ENCODE assay signal across 19 cellular contexts in the genomic region with DNA sequence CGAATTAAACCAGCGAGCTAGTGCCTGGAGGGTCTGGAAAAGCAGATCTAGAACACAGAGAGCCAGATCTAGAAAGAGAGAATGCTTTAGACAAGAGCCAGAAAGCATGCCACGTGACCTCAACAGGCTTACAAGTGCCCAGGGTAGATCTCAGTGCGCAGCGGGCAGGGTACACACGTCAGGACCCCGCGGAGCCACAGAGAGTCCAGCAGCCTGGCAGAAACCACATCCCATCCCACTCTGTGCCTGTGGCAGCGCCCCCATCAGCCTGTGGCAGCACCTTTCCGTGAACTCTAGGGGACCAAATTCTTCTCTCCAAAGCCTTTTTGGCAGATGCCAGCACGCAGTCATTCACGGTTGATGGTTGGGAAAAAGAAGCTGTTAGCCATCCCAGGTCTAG. TPM values are rescaled to one million over a fixed set of nuclear protein-coding genes. Genes with fewer than 3 reads are reported as not detected.
A peak's percentile ranks its signal among the peaks of the same experiment; 100 is the strongest.
DNase-seq lines count a peak whose midpoint lies in the region; ATAC-seq and TF ChIP-seq lines count a peak whose summit lies in the region.
"Had no signal": no experiment of that assay in that cellular context is flagged by ENCODE, and none has a peak within 500 bp of the region (broad histone marks: within the 10 kb centered on the region; RNA-seq: fewer than 3 reads in every experiment).

No MANE protein-coding gene starts in this region.

- H3K27ac Mint-ChIP-seq in T-helper 1 cell treated with Interleukin-12 subunit alpha and Interleukin-12 subunit beta and Interleukin-4 antibody, amounts not matched to agents 30 μg/mL and 1 μg/mL, for 36 hours = peak overlapping the region; percentile 97
- H3K27ac Mint-ChIP-seq in activated T-helper 2 cell treated with anti-CD3 and anti-CD28 coated beads, Interferon-gamma antibody, Interleukin-2, Interleukin-4, amounts not matched to agents 10 μg/mL and 5 μg/mL and 100 μg/mL, durations not matched to agents 14 hours and 24 hours and 36 hours = peak overlapping the region; percentile 67
- peak overlapping the region; percentile 84 to 89 for H3K27ac Mint-ChIP-seq in natural killer cell
- no peak overlapping the region for H3K27ac Mint-ChIP-seq in type B pancreatic cell

- H3K4me1 ChIP-seq in HEK293 (ENCODE audit: control insufficient read depth, insufficient read depth, low read length) (peaks cover 7% of the 10 kb centered on the region; the same call in 1 of the 2 replicates), gastroesophageal sphincter (peaks cover 0 to 43% (median 10%) of the 10 kb centered on the region in 3 donors), Peyer's patch (peaks cover 0 to 33% (median 19%) of the 10 kb centered on the region in 4 donors)

- peak overlapping the region; percentile 94 for H3K4me3 Mint-ChIP-seq in T-helper 1 cell treated with Interleukin-12 subunit alpha and Interleukin-12 subunit beta and Interleukin-4 antibody, amounts not matched to agents 30 μg/mL and 1 μg/mL, for 36 hours
- no peak overlapping the region for H3K4me3 Mint-ChIP-seq in activated T-helper 2 cell treated with anti-CD3 and anti-CD28 coated beads, Interferon-gamma antibody, Interleukin-2, Interleukin-4, amounts not matched to agents 10 μg/mL and 5 μg/mL and 100 μg/mL, durations not matched to agents 14 hours and 24 hours and 36 hours (ENCODE audit: low read depth)
- H3K4me3 Mint-ChIP-seq in natural killer cell (peak overlapping the region; percentile 84), type B pancreatic cell (no peak overlapping the region)

- H3K4me1 Mint-ChIP-seq in T-helper 1 cell treated with Interleukin-12 subunit alpha and Interleukin-12 subunit beta and Interleukin-4 antibody, amounts not matched to agents 30 μg/mL and 1 μg/mL, for 36 hours (ENCODE audit: low read depth) = peaks cover 52% of the 10 kb centered on the region
- H3K4me1 Mint-ChIP-seq in activated T-helper 2 cell treated with anti-CD3 and anti-CD28 coated beads, Interferon-gamma antibody, Interleukin-2, Interleukin-4, amounts not matched to agents 10 μg/mL and 5 μg/mL and 100 μg/mL, durations not matched to agents 14 hours and 24 hours and 36 hours (ENCODE audit: low read depth) = peaks cover 50% of the 10 kb centered on the region
- H3K4me1 Mint-ChIP-seq in natural killer cell (peaks cover 67 to 86% of the 10 kb centered on the region in 2 donors), type B pancreatic cell (ENCODE audit: unreplicated experiment) (peaks cover 15% of the 10 kb centered on the region)

- 0 out of 2 replicates have a peak overlapping the region, but pooled peaks have one; percentile 4 for H3K27ac ChIP-seq in HEK293 (ENCODE audit: extremely low read depth, low read depth, low read length)
- H3K27ac ChIP-seq in gastroesophageal sphincter = no peak overlapping the region
- H3K27ac ChIP-seq in Peyer's patch = peak overlapping the region in 2 of 4 donors; percentile 60 to 98
- H3K27ac ChIP-seq: 22Rv1, C4-2B, coronary artery, esophagus muscularis mucosa, thyroid gland had no signal

- H3K4me3 ChIP-seq in HEK293 (ENCODE audit: low read depth, low read length) (no peak overlapping the region), gastroesophageal sphincter (no peak overlapping the region), Peyer's patch (no peak overlapping the region)
- H3K4me3 ChIP-seq: coronary artery, esophagus muscularis mucosa, thyroid gland had no signal

- WGBS in gastroesophageal sphincter (ENCODE audit: low coverage in 1 of 2), 2 donors = 80 to 100% methylated on average over 1 to 2 of the region's 12 CpGs

- no peak for DNase-seq in T-helper 1 cell
- no peak for DNase-seq in activated T-helper 2 cell treated with anti-CD3 and anti-CD28 coated beads, Interferon-gamma antibody, Interleukin-2, Interleukin-4, amounts not matched to agents 10 μg/mL and 5 μg/mL and 100 μg/mL, durations not matched to agents 14 hours and 24 hours and 36 hours (ENCODE audit: low spot score)
- no peak for DNase-seq in natural killer cell
- DNase-seq in type B pancreatic cell (ENCODE audit: extremely low spot score, unreplicated experiment) = no peak
- DNase-seq in Peyer's patch = no peak
- DNase-seq: glutamatergic neuron, mammary epithelial cell, MM.1S, NCI-H2029, NCI-H524, PC-3, thyroid gland had no signal

- no peak for TF ChIP-seq CTCF in HEK293 (tag by site-specific recombination; IDR thresholded peaks at IDR 0.05)
- TF ChIP-seq CTCF in natural killer cell (IDR thresholded peaks at IDR 0.05) = no peak
- no peak for TF ChIP-seq CTCF in gastroesophageal sphincter (IDR thresholded peaks at IDR 0.05)
- no peak for TF ChIP-seq CTCF in type B pancreatic cell (conservative IDR thresholded peaks at IDR 0.05)
- no peak for TF ChIP-seq CTCF in Peyer's patch (IDR thresholded peaks at IDR 0.05)

- TF ChIP-seq POLR2A in gastroesophageal sphincter (IDR thresholded peaks at IDR 0.05) (no peak), Peyer's patch (IDR thresholded peaks at IDR 0.05) (no peak)

- H3K36me3 Mint-ChIP-seq in T-helper 1 cell treated with Interleukin-12 subunit alpha and Interleukin-12 subunit beta and Interleukin-4 antibody, amounts not matched to agents 30 μg/mL and 1 μg/mL, for 36 hours (ENCODE audit: low read depth) = peaks cover 60% of the 10 kb centered on the region
- H3K36me3 Mint-ChIP-seq in activated T-helper 2 cell treated with anti-CD3 and anti-CD28 coated beads, Interferon-gamma antibody, Interleukin-2, Interleukin-4, amounts not matched to agents 10 μg/mL and 5 μg/mL and 100 μg/mL, durations not matched to agents 14 hours and 24 hours and 36 hours (ENCODE audit: low read depth) = peaks cover 62% of the 10 kb centered on the region
- H3K36me3 Mint-ChIP-seq in natural killer cell (peaks cover 8% of the 10 kb centered on the region), type B pancreatic cell (peaks cover 3% of the 10 kb centered on the region)

- ATAC-seq in natural killer cell = peak in 1 of 3 donors; percentile 6
- ATAC-seq in gastroesophageal sphincter = no peak
- ATAC-seq: PC-3 had no signal

- no peaks in the 10 kb centered on the region for H3K9me3 Mint-ChIP-seq in T-helper 1 cell treated with Interleukin-12 subunit alpha and Interleukin-12 subunit beta and Interleukin-4 antibody, amounts not matched to agents 30 μg/mL and 1 μg/mL, for 36 hours
- no peaks in the 10 kb centered on the region for H3K9me3 Mint-ChIP-seq in activated T-helper 2 cell treated with anti-CD3 and anti-CD28 coated beads, Interferon-gamma antibody, Interleukin-2, Interleukin-4, amounts not matched to agents 10 μg/mL and 5 μg/mL and 100 μg/mL, durations not matched to agents 14 hours and 24 hours and 36 hours
- H3K9me3 Mint-ChIP-seq in natural killer cell = no peaks in the 10 kb centered on the region
- no peaks in the 10 kb centered on the region for H3K9me3 Mint-ChIP-seq in type B pancreatic cell

- H3K9me3 ChIP-seq in HEK293 (ENCODE audit: control insufficient read depth, insufficient read depth, low read depth, low read length) = no peaks in the 10 kb centered on the region
- H3K9me3 ChIP-seq in gastroesophageal sphincter = no peaks in the 10 kb centered on the region
- no peaks in the 10 kb centered on the region for H3K9me3 ChIP-seq in Peyer's patch
- H3K9me3 ChIP-seq: esophagus muscularis mucosa, thyroid gland had no signal

- no peaks in the 10 kb centered on the region for H3K27me3 Mint-ChIP-seq in T-helper 1 cell treated with Interleukin-12 subunit alpha and Interleukin-12 subunit beta and Interleukin-4 antibody, amounts not matched to agents 30 μg/mL and 1 μg/mL, for 36 hours (ENCODE audit: low read depth)
- H3K27me3 Mint-ChIP-seq in activated T-helper 2 cell treated with anti-CD3 and anti-CD28 coated beads, Interferon-gamma antibody, Interleukin-2, Interleukin-4, amounts not matched to agents 10 μg/mL and 5 μg/mL and 100 μg/mL, durations not matched to agents 14 hours and 24 hours and 36 hours (ENCODE audit: low read depth) = no peaks in the 10 kb centered on the region
- no peaks in the 10 kb centered on the region for H3K27me3 Mint-ChIP-seq in natural killer cell (ENCODE audit: low read depth in 2 of 2)
- peaks cover 1% of the 10 kb centered on the region for H3K27me3 Mint-ChIP-seq in type B pancreatic cell

- no peak for TF ChIP-seq EP300 in gastroesophageal sphincter (IDR thresholded peaks at IDR 0.05)

- POLR2A ChIA-PET in HEK293 (lab: Yijun Ruan, JAX) = interaction anchor here (0.7 to 1.3 kb wide), 3 partner anchors 10 to 16 kb away, joined by 3 to 4 read pairs (median 4); no protein-coding TSS in a partner anchor

- CTCF ChIA-PET in HEK293 (lab: Yijun Ruan, JAX) = interaction anchor here (0.6 to 1.7 kb wide), 5 partner anchors 16 to 120 kb away, joined by 3 to 5 read pairs (median 4); no protein-coding TSS in a partner anchor

- H3K27me3 ChIP-seq in gastroesophageal sphincter = no peaks in the 10 kb centered on the region
- no peaks in the 10 kb centered on the region for H3K27me3 ChIP-seq in Peyer's patch
- H3K27me3 ChIP-seq: esophagus muscularis mucosa, thyroid gland had no signal

- H3K36me3 ChIP-seq in HEK293 (ENCODE audit: control insufficient read depth in 2 of 2, insufficient read depth in 1 of 2, low read length in 2 of 2) (peaks cover 20 to 24% of the 10 kb centered on the region in 2 experiments), gastroesophageal sphincter (peaks cover 0 to 57% of the 10 kb centered on the region in 2 donors), Peyer's patch (peaks cover 0 to 46% (median 0%) of the 10 kb centered on the region in 3 donors)

- intact Hi-C loops in activated T-helper 2 cell treated with anti-CD3 and anti-CD28 coated beads, Interferon-gamma antibody, Interleukin-2, Interleukin-4, amounts not matched to agents 10 μg/mL and 5 μg/mL and 100 μg/mL, durations not matched to agents 14 hours and 24 hours and 36 hours (cut with micrococcal nuclease) = no loop called here
- intact Hi-C loops in natural killer cell (cut with micrococcal nuclease) = no loop called here

RNA-seq across cellular contexts. Expression of gene ARHGEF1, which starts 5.9 kb away (rescaled TPM):
- total RNA-seq in activated T-helper 2 cell treated with anti-CD3 and anti-CD28 coated beads, Interferon-gamma antibody, Interleukin-2, Interleukin-4, amounts not matched to agents 10 μg/mL and 5 μg/mL and 100 μg/mL, durations not matched to agents 14 hours and 24 hours and 36 hours = 340 and 353 TPM in 2 replicates
- total RNA-seq in natural killer cell (1,000 to 10,000 TPM; 1,177 to 1,409 (median 1,354) TPM), gastroesophageal sphincter (10 to 100 TPM; 40.4 to 58.3 (median 51.4) TPM), type B pancreatic cell (ENCODE audit: low replicate concordance) (51.7 and 58.9 TPM in 2 replicates), Peyer's patch (100 to 1,000 TPM in 3 of 4 donors, 10 to 100 TPM in 1; 90.0 to 368 (median 148) TPM)

RNA-seq across cellular contexts. Expression of gene CD79A, which starts 11.8 kb away (rescaled TPM):
- 0.67 and 0.84 TPM in 2 replicates for total RNA-seq in activated T-helper 2 cell treated with anti-CD3 and anti-CD28 coated beads, Interferon-gamma antibody, Interleukin-2, Interleukin-4, amounts not matched to agents 10 μg/mL and 5 μg/mL and 100 μg/mL, durations not matched to agents 14 hours and 24 hours and 36 hours
- 10 to 100 TPM in 1 of 3 donors, 1 to 10 TPM in 2; 5.6 to 35.5 (median 6.0) TPM for total RNA-seq in natural killer cell
- total RNA-seq in gastroesophageal sphincter = under 1 TPM in 2 of 4 donors, not detected in 2; 0.40 to 0.99 TPM
- total RNA-seq in type B pancreatic cell (ENCODE audit: low replicate concordance) = 0.48 and 0.52 TPM in 2 replicates
- total RNA-seq in Peyer's patch = 10 to 100 TPM in 1 of 4 donors, 1 to 10 TPM in 3; 2.8 to 65.2 (median 4.2) TPM

RNA-seq across cellular contexts. Expression of gene RPS19, which starts 28.9 kb away (rescaled TPM):
- 2,928 and 2,943 TPM in 2 replicates for total RNA-seq in activated T-helper 2 cell treated with anti-CD3 and anti-CD28 coated beads, Interferon-gamma antibody, Interleukin-2, Interleukin-4, amounts not matched to agents 10 μg/mL and 5 μg/mL and 100 μg/mL, durations not matched to agents 14 hours and 24 hours and 36 hours
- total RNA-seq in natural killer cell (1,000 to 10,000 TPM; 1,358 to 1,814 (median 1,709) TPM), gastroesophageal sphincter (1,000 to 10,000 TPM in 2 of 4 donors, 100 to 1,000 TPM in 2; 673 to 1,241 (median 970) TPM), type B pancreatic cell (ENCODE audit: low replicate concordance) (3,159 and 4,081 TPM in 2 replicates), Peyer's patch (100 to 1,000 TPM; 363 to 861 (median 619) TPM)

RNA-seq across cellular contexts. Expression of gene ERFL, which starts 39.3 kb away (rescaled TPM):
- total RNA-seq in activated T-helper 2 cell treated with anti-CD3 and anti-CD28 coated beads, Interferon-gamma antibody, Interleukin-2, Interleukin-4, amounts not matched to agents 10 μg/mL and 5 μg/mL and 100 μg/mL, durations not matched to agents 14 hours and 24 hours and 36 hours = 2.1 and 2.3 TPM in 2 replicates
- 1 to 10 TPM; 1.1 to 2.1 (median 1.5) TPM for total RNA-seq in natural killer cell
- total RNA-seq in gastroesophageal sphincter = not detected
- 0.17 and 0.24 TPM in 2 replicates for total RNA-seq in type B pancreatic cell (ENCODE audit: low replicate concordance)
- total RNA-seq in Peyer's patch = 1 to 10 TPM in 2 of 4 donors, under 1 TPM in 1, not detected in 1; 0.94 to 1.7 (median 1.7) TPM
- total RNA-seq: mammary epithelial cell had no signal

RNA-seq across cellular contexts. Expression of gene DMRTC2, which starts 44.1 kb away (rescaled TPM):
- total RNA-seq in activated T-helper 2 cell treated with anti-CD3 and anti-CD28 coated beads, Interferon-gamma antibody, Interleukin-2, Interleukin-4, amounts not matched to agents 10 μg/mL and 5 μg/mL and 100 μg/mL, durations not matched to agents 14 hours and 24 hours and 36 hours = not detected in 2 replicates
- total RNA-seq in natural killer cell (not detected), gastroesophageal sphincter (not detected), type B pancreatic cell (ENCODE audit: low replicate concordance) (not detected in 2 replicates), Peyer's patch (not detected)
- total RNA-seq: esophagus muscularis mucosa, mammary epithelial cell, PC-3 had no signal

Comparison
In these comparisons a context has a peak if more than half of its experiments do, and no peak if none do; other contexts are left out.
1. H3K4me3 Mint-ChIP-seq: peak in T-helper 1 cell treated with Interleukin-12 subunit alpha and Interleukin-12 subunit beta and Interleukin-4 antibody, amounts not matched to agents 30 μg/mL and 1 μg/mL, for 36 hours (single experiment) and natural killer cell (single experiment); none in activated T-helper 2 cell treated with anti-CD3 and anti-CD28 coated beads, Interferon-gamma antibody, Interleukin-2, Interleukin-4, amounts not matched to agents 10 μg/mL and 5 μg/mL and 100 μg/mL, durations not matched to agents 14 hours and 24 hours and 36 hours (single experiment) and type B pancreatic cell (single experiment).